In genomic region chr5:61162010-61162831, GRCh38 we compare ENCODE assay signal across 8 cellular contexts.
DNase-seq lines count a peak whose midpoint lies in the region; ATAC-seq and TF ChIP-seq lines count a peak whose summit lies in the region.

A gene with protein sequence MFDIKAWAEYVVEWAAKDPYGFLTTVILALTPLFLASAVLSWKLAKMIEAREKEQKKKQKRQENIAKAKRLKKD (minus strand): TSS chr5:61162468. CDS start chr5:61160171, 2,297 bp downstream.

- peak; percentile 62 for DNase-seq in AG09319 (ENCODE audit: extremely low read depth, low read depth)
- peak; percentile 72 for DNase-seq in NCI-H510A (lab: John Stamatoyannopoulos, UW)
- peak; percentile 72 to 80 for DNase-seq in activated CD4-positive, alpha-beta T cell treated with anti-CD3 and anti-CD28 coated beads for 4 hours
- DNase-seq in kidney tubule cell (ENCODE audit: low spot score): peak; percentile 96
- DNase-seq in stimulated activated CD4-positive, alpha-beta T cell treated with anti-CD3 and anti-CD28 coated beads, Interleukin-1b, Interleukin-23, amount 100 ng/mL, for 24 hours (ENCODE audit: low read depth in 4 of 4, low spot score in 1 of 4): peak; percentile 51 to 74 (median 63)

- ATAC-seq in GM19025 (IDR thresholded peaks at IDR 0.05; ENCODE audit: low read depth, unreplicated experiment) (peak; percentile 96), HG03342 (IDR thresholded peaks at IDR 0.05; ENCODE audit: unreplicated experiment) (peak; percentile 96)

- H3K27ac ChIP-seq in cingulate gyrus (ENCODE audit: low read depth, low read length): peak within 1 kb of the TSS; percentile 55

- TF ChIP-seq CTCF in AG09319 (IDR thresholded peaks at IDR 0.05; ENCODE audit: low read depth, low read length): no peak

Comparison
In these comparisons a context has a peak if more than half of its experiments do, and no peak if none do; other contexts are left out.
1. Peak in every context shown above with its lines: DNase-seq, ATAC-seq and H3K27ac ChIP-seq.